Comparison of ENCODE assay signal across 11 cellular contexts in genomic region chr7:38425509-38425908, GRCh38.
DNase-seq lines count a peak whose midpoint lies in the region; ATAC-seq and TF ChIP-seq lines count a peak whose summit lies in the region.
"Had no signal": no experiment of that assay in that cellular context is flagged by ENCODE, and none has a peak within 500 bp of the region (broad histone marks: within the 10 kb centered on the region; RNA-seq: fewer than 3 reads in every experiment).

No MANE protein-coding gene starts in this region.

- H3K79me2 ChIP-seq in PC-9 (ENCODE audit: low read depth): no peaks in the 10 kb centered on the region

- peak; percentile 75 for ATAC-seq in GM18909 (IDR thresholded peaks at IDR 0.05; ENCODE audit: poor library complexity, unreplicated experiment)
- peak; percentile 69 for ATAC-seq in GM21619 (IDR thresholded peaks at IDR 0.05; ENCODE audit: unreplicated experiment)
- peak; percentile 40 for ATAC-seq in naive thymus-derived CD4-positive, alpha-beta T cell

- no peak overlapping the region for H3K4me2 ChIP-seq in PC-9
- H3K4me2 ChIP-seq: SK-N-SH had no signal

- H3F3A ChIP-seq in PC-9 (ENCODE audit: insufficient read depth, low read depth): no peaks in the 10 kb centered on the region

- H3K9me3 ChIP-seq in naive thymus-derived CD4-positive, alpha-beta T cell (ENCODE audit: control insufficient read depth in 2 of 3, low read length in 3 of 3): no peaks in the 10 kb centered on the region
- H3K9me3 ChIP-seq in PC-9 (ENCODE audit: insufficient read depth, low read depth): no peaks in the 10 kb centered on the region
- H3K9me3 ChIP-seq: SK-N-SH had no signal

- H2AFZ ChIP-seq in PC-9: no peak overlapping the region

- no peak overlapping the region for H3K4me3 ChIP-seq in naive thymus-derived CD4-positive, alpha-beta T cell (ENCODE audit: low read length)
- H3K4me3 ChIP-seq in PC-9: no peak overlapping the region

- H3K9me2 ChIP-seq in PC-9 (ENCODE audit: insufficient read depth): no peaks in the 10 kb centered on the region
- H3K9me2 ChIP-seq: SK-N-SH had no signal

- BruUV-seq in PC-9 (replicated peaks; lab: Mats Ljungman, UMichigan): no TSS peak

- peak overlapping the region in 9 of 10 donors; percentile 36 to 78 (median 65) for H3K4me3 Mint-ChIP-seq in naive thymus-derived CD4-positive, alpha-beta T cell
- H3K4me3 Mint-ChIP-seq in CD14-positive monocyte: no peak overlapping the region
- H3K4me3 Mint-ChIP-seq: neural crest cell had no signal

- H3K27ac Mint-ChIP-seq in naive thymus-derived CD4-positive, alpha-beta T cell: peak overlapping the region; percentile 15 to 88 (median 79)
- peak overlapping the region in 1 of 7 donors; percentile 33 for H3K27ac Mint-ChIP-seq in CD14-positive monocyte

- POLR2A ChIA-PET in naive thymus-derived CD4-positive, alpha-beta T cell (lab: Charles Lee): interaction anchor here (1.8 kb wide), 1 partner anchor 10 kb away, joined by 5 read pairs; no protein-coding TSS in a partner anchor
- POLR2A ChIA-PET in PC-9 (lab: Charles Lee; ENCODE audit: unreplicated experiment): no interaction called here

- intact Hi-C loops in naive thymus-derived CD4-positive, alpha-beta T cell (cut with micrococcal nuclease): loop anchor here (1.0 to 10.0 kb wide), 6 partner anchors 10 to 248 kb away; partner anchors contain the start of gene STARD3NL (in 1 of the 2)
- intact Hi-C loops in CD14-positive monocyte (cut with micrococcal nuclease) (no loop called here), PC-9 (cut with micrococcal nuclease; ENCODE audit: unreplicated experiment) (no loop called here)

- no peaks in the 10 kb centered on the region for H4K20me1 ChIP-seq in PC-9 (ENCODE audit: insufficient read depth)

- H3K4me1 Mint-ChIP-seq in naive thymus-derived CD4-positive, alpha-beta T cell: peaks cover 28 to 64% (median 58%) of the 10 kb centered on the region in 7 donors
- peaks cover 17% of the 10 kb centered on the region for H3K4me1 Mint-ChIP-seq in CD14-positive monocyte
- H3K4me1 Mint-ChIP-seq: neural crest cell had no signal

- no peaks in the 10 kb centered on the region for H3K36me3 ChIP-seq in naive thymus-derived CD4-positive, alpha-beta T cell (ENCODE audit: control insufficient read depth in 2 of 3, insufficient read depth in 3 of 3, low read length in 3 of 3)
- H3K36me3 ChIP-seq in PC-9 (ENCODE audit: low read depth): no peaks in the 10 kb centered on the region

- H3K27ac ChIP-seq in naive thymus-derived CD4-positive, alpha-beta T cell (ENCODE audit: low read depth, low read length): peak overlapping the region; percentile 34
- H3K27ac ChIP-seq in PC-9: no peak overlapping the region

- H3K9me3 Mint-ChIP-seq in naive thymus-derived CD4-positive, alpha-beta T cell: peaks cover 0 to 8% (median 2%) of the 10 kb centered on the region in 11 donors
- H3K9me3 Mint-ChIP-seq in CD14-positive monocyte: peaks cover 0 to 3% (median 0%) of the 10 kb centered on the region in 7 donors
- H3K9me3 Mint-ChIP-seq: neural crest cell had no signal

- H3K27me3 Mint-ChIP-seq in naive thymus-derived CD4-positive, alpha-beta T cell: peaks cover 0 to 7% (median 0%) of the 10 kb centered on the region in 5 donors
- H3K27me3 Mint-ChIP-seq in CD14-positive monocyte (ENCODE audit: low read depth in 3 of 3): peaks cover 0 to 7% (median 2%) of the 10 kb centered on the region in 3 donors

- peak; percentile 36 for DNase-seq in MV-4-11 (lab: John Stamatoyannopoulos, UW)
- peak in 4 of 9 donors; percentile 5 to 20 (median 12) for DNase-seq in naive thymus-derived CD4-positive, alpha-beta T cell
- DNase-seq in CD14-positive monocyte (ENCODE audit: low spot score): no peak
- no peak for DNase-seq in PC-9
- DNase-seq in HuH-7 (ENCODE audit: low spot score): no peak
- DNase-seq: KG1; SK-N-SH; stimulated activated CD4-positive, alpha-beta T cell treated with anti-CD3 and anti-CD28 coated beads, Interleukin-12 subunit alpha, Interleukin-12 subunit beta, amount 100 ng/mL, for 4 hours had no signal

- CTCF ChIA-PET in naive thymus-derived CD4-positive, alpha-beta T cell (lab: Charles Lee): interaction anchor here (0.7 kb wide), 1 partner anchor 235 kb away, joined by 4 read pairs; no protein-coding TSS in a partner anchor
- CTCF ChIA-PET in PC-9 (lab: Charles Lee): no interaction called here

- peaks cover 20 to 41% of the 10 kb centered on the region in 2 donors for H3K4me1 ChIP-seq in naive thymus-derived CD4-positive, alpha-beta T cell (ENCODE audit: control insufficient read depth in 2 of 2, insufficient read depth in 2 of 2, low read length in 2 of 2)
- no peaks in the 10 kb centered on the region for H3K4me1 ChIP-seq in PC-9 (replicated peaks; ENCODE audit: insufficient read depth)

- no peaks in the 10 kb centered on the region for H3K27me3 ChIP-seq in naive thymus-derived CD4-positive, alpha-beta T cell (ENCODE audit: control insufficient read depth in 2 of 2, insufficient read depth in 2 of 2, low read length in 2 of 2)
- H3K27me3 ChIP-seq in PC-9 (ENCODE audit: insufficient read depth, low read depth): peaks cover 4% of the 10 kb centered on the region; the same call in 1 of the 2 replicates

- peaks cover 0 to 11% (median 0%) of the 10 kb centered on the region in 5 donors for H3K36me3 Mint-ChIP-seq in naive thymus-derived CD4-positive, alpha-beta T cell
- no peaks in the 10 kb centered on the region for H3K36me3 Mint-ChIP-seq in CD14-positive monocyte

- TF ChIP-seq CTCF in CD14-positive monocyte (IDR thresholded peaks at IDR 0.05) (no peak), PC-9 (conservative IDR thresholded peaks at IDR 0.05) (no peak)

Comparison
In these comparisons a context has a peak if more than half of its experiments do, and no peak if none do; other contexts are left out.
1. H3K4me3 Mint-ChIP-seq: peak in naive thymus-derived CD4-positive, alpha-beta T cell (9 of 10); none in CD14-positive monocyte (0 of 2).
2. intact Hi-C loops: an anchor here in naive thymus-derived CD4-positive, alpha-beta T cell (1.0 to 10.0 kb wide); none called in CD14-positive monocyte and PC-9.
3. Peak in every context shown above with its lines, with median percentiles within 50 percentile points of each other: ATAC-seq.